ENCODE assay signal across 8 cellular contexts in genomic region chr12:121578230-121579189, GRCh38. TPM values are rescaled to one million over a fixed set of nuclear protein-coding genes. Genes with fewer than 3 reads are reported as not detected.
A peak's percentile ranks its signal among the peaks of the same experiment; 100 is the strongest.
DNase-seq lines count a peak whose midpoint lies in the region; ATAC-seq and TF ChIP-seq lines count a peak whose summit lies in the region.

No MANE protein-coding gene starts in this region.

- no peaks in the 10 kb centered on the region for H3K27me3 ChIP-seq in heart left ventricle
- H3K27me3 ChIP-seq in psoas muscle (ENCODE audit: insufficient read depth in 3 of 3, low read length in 2 of 3), result no peaks in the 10 kb centered on the region

- WGBS in heart left ventricle, 4 donors, result 25 to 32% (median 29%) methylated on average over 28 to 77 of the region's 77 CpGs
- WGBS in psoas muscle, 3 donors, result 31 to 41% (median 34%) methylated on average over 63 to 77 of the region's 77 CpGs

- peaks cover 0 to 25% (median 19%) of the 10 kb centered on the region in 9 donors for H3K36me3 ChIP-seq in heart left ventricle
- H3K36me3 ChIP-seq in psoas muscle (ENCODE audit: insufficient read depth in 1 of 2, low read depth in 1 of 2), result peaks cover 0 to 18% of the 10 kb centered on the region in 2 donors

- peak; percentile 81 for DNase-seq in activated CD8-positive, alpha-beta memory T cell treated with anti-CD3 and anti-CD28 coated beads for 24 hours
- DNase-seq in activated CD8-positive, alpha-beta memory T cell treated with anti-CD3 and anti-CD28 coated beads, Interleukin-2, amount 50 U/mL, for 48 hours, result no peak
- peak in 1 of 5 donors; percentile 63 for DNase-seq in heart left ventricle
- DNase-seq in psoas muscle, result peak; percentile 28 to 61
- DNase-seq in DMS153 (lab: John Stamatoyannopoulos, UW), result no peak
- DNase-seq in NCI-H2081 (lab: John Stamatoyannopoulos, UW), result no peak

- H3K9me3 Mint-ChIP-seq in activated naive CD4-positive, alpha-beta T cell treated with anti-CD3 and anti-CD28 coated beads, Interleukin-2, amount 50 U/mL, for 24 hours, result no peaks in the 10 kb centered on the region

- no peaks in the 10 kb centered on the region for H3K9me3 ChIP-seq in heart left ventricle
- no peaks in the 10 kb centered on the region for H3K9me3 ChIP-seq in psoas muscle

- no peak overlapping the region for H3K27ac Mint-ChIP-seq in activated naive CD4-positive, alpha-beta T cell treated with anti-CD3 and anti-CD28 coated beads, Interleukin-2, amount 50 U/mL, for 24 hours

- H3K4me1 Mint-ChIP-seq in activated naive CD4-positive, alpha-beta T cell treated with anti-CD3 and anti-CD28 coated beads, Interleukin-2, amount 50 U/mL, for 24 hours, result peaks cover 38% of the 10 kb centered on the region

- H3K4me3 ChIP-seq in heart left ventricle (peak overlapping the region; percentile 61 to 81 (median 74)), psoas muscle (peak overlapping the region; percentile 82)

- no peaks in the 10 kb centered on the region for H3K27me3 Mint-ChIP-seq in activated naive CD4-positive, alpha-beta T cell treated with anti-CD3 and anti-CD28 coated beads, Interleukin-2, amount 50 U/mL, for 24 hours

- intact Hi-C loops in heart left ventricle (cut with DNase I) (loop anchor here in 2 of 10 donors (5.0 kb wide), 2 partner anchors 34 to 41 kb away; no protein-coding TSS in a partner anchor), psoas muscle (cut with DNase I) (loop anchor here (5.0 kb wide), 1 partner anchor 49 kb away; the partner anchor contains the start of gene ORAI1 (in 2 of the 2))

- TF ChIP-seq CTCF in heart left ventricle (IDR thresholded peaks at IDR 0.05) (no peak), psoas muscle (IDR thresholded peaks at IDR 0.05) (no peak)

- ATAC-seq in heart left ventricle (peak in 1 of 4 donors; percentile 1), psoas muscle (peak in 2 of 4 donors; percentile 13 to 15), GM18520 (IDR thresholded peaks at IDR 0.05; ENCODE audit: unreplicated experiment) (no peak)

- H3K4me3 Mint-ChIP-seq in activated naive CD4-positive, alpha-beta T cell treated with anti-CD3 and anti-CD28 coated beads, Interleukin-2, amount 50 U/mL, for 24 hours, result peak overlapping the region; percentile 66

- H3K4me1 ChIP-seq in heart left ventricle, result peaks cover 0 to 58% (median 31%) of the 10 kb centered on the region in 12 donors
- H3K4me1 ChIP-seq in psoas muscle, result peaks cover 32% of the 10 kb centered on the region

- H3K27ac ChIP-seq in heart left ventricle (peak overlapping the region in 11 of 12 donors; percentile 42 to 91 (median 84)), psoas muscle (peak overlapping the region; percentile 93)

- H3K36me3 Mint-ChIP-seq in activated naive CD4-positive, alpha-beta T cell treated with anti-CD3 and anti-CD28 coated beads, Interleukin-2, amount 50 U/mL, for 24 hours, result peaks cover 5% of the 10 kb centered on the region

- TF ChIP-seq POLR2A in heart left ventricle (IDR thresholded peaks at IDR 0.05), result no peak

RNA-seq across cellular contexts. Expression of gene KDM2B, which starts 2.3 kb away (rescaled TPM):
- total RNA-seq in heart left ventricle (10 to 100 TPM in 6 of 9 donors, 1 to 10 TPM in 3; 7.9 to 24.7 (median 11.9) TPM), psoas muscle (10 to 100 TPM in 3 of 4 donors, 1 to 10 TPM in 1; 7.5 to 11.5 (median 10.5) TPM)
- polyA plus RNA-seq in heart left ventricle (1 to 10 TPM; 7.3 to 9.9 TPM), psoas muscle (1 to 10 TPM; 6.3 to 9.9 (median 6.7) TPM)

RNA-seq across cellular contexts. Expression of gene ORAI1, which starts 47.8 kb away (rescaled TPM):
- total RNA-seq in heart left ventricle (10 to 100 TPM in 4 of 9 donors, 1 to 10 TPM in 5; 6.9 to 15.7 (median 9.5) TPM), psoas muscle (10 to 100 TPM; 17.9 to 34.2 (median 30.2) TPM)
- polyA plus RNA-seq in heart left ventricle (10 to 100 TPM in 1 of 2 donors, 1 to 10 TPM in 1; 4.5 to 18.8 TPM), psoas muscle (10 to 100 TPM; 23.2 to 75.5 (median 26.0) TPM)

Comparison
In these comparisons a context has a peak if more than half of its experiments do, and no peak if none do; other contexts are left out.
1. DNase-seq: peak in activated CD8-positive, alpha-beta memory T cell treated with anti-CD3 and anti-CD28 coated beads for 24 hours (single experiment) and psoas muscle (2 of 2); none in activated CD8-positive, alpha-beta memory T cell treated with anti-CD3 and anti-CD28 coated beads, Interleukin-2, amount 50 U/mL, for 48 hours (single experiment), DMS153 (single experiment) and NCI-H2081 (0 of 2).